In the genomic region with DNA sequence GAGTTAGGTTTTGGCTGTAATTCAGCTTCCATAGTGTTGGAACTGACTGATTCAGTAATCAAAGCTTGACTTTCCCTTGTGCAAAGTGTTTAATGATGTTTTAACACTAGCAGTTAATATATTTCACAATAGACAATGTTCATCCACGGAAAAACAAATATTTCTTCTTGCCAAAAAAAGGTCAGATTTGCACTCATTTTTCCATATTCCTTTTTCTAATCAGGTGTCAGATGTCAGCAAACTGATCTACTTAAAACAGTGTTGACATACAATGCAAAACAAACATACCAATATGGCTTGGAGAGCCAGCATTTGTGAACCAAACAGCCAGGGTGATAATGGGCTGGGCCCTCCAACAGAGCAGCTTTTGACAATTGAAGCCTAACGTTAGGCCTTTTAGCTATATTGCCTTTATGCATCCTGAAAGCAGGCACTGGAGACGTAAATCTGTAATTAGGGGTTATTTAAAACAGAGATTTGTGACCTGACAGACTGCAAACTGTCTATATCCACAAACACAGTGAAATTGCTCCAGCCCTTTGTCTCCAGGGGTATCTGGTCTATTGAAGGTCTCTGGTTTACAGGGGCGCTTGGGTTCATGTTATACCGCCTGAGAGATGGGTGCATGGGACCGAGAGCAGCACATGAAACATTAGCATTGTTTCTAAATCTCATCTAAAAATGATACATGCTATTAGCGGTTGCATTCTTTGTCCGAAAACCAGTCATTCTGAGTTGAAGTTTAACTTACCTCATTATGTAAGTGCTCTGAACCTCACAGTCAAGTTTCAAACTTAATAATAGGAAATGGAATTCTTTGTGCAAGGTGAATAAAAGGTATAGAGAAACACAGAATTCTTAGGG, we compare ENCODE assay signal across 1 cellular context.
TF ChIP-seq lines count a peak whose summit lies in the region.

No MANE protein-coding gene starts in this region.

TF ChIP-seq in HepG2, 621 proteins besides CTCF, POLR2A, EP300 and RAD21 (continued from another document and continues in another):
- TF ChIP-seq, protein P1, sequence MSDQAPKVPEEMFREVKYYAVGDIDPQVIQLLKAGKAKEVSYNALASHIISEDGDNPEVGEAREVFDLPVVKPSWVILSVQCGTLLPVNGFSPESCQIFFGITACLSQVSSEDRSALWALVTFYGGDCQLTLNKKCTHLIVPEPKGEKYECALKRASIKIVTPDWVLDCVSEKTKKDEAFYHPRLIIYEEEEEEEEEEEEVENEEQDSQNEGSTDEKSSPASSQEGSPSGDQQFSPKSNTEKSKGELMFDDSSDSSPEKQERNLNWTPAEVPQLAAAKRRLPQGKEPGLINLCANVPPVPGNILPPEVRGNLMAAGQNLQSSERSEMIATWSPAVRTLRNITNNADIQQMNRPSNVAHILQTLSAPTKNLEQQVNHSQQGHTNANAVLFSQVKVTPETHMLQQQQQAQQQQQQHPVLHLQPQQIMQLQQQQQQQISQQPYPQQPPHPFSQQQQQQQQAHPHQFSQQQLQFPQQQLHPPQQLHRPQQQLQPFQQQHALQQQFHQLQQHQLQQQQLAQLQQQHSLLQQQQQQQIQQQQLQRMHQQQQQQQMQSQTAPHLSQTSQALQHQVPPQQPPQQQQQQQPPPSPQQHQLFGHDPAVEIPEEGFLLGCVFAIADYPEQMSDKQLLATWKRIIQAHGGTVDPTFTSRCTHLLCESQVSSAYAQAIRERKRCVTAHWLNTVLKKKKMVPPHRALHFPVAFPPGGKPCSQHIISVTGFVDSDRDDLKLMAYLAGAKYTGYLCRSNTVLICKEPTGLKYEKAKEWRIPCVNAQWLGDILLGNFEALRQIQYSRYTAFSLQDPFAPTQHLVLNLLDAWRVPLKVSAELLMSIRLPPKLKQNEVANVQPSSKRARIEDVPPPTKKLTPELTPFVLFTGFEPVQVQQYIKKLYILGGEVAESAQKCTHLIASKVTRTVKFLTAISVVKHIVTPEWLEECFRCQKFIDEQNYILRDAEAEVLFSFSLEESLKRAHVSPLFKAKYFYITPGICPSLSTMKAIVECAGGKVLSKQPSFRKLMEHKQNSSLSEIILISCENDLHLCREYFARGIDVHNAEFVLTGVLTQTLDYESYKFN (CRISPR knock-in tag; conservative IDR thresholded peaks at IDR 0.05): peak; percentile 28; the same call in 1 of the 2 replicates
- TF ChIP-seq ZNF383 (CRISPR knock-in tag; IDR thresholded peaks at IDR 0.05; ENCODE audit: borderline replicate concordance): no peak
- TF ChIP-seq ZNF451 (CRISPR knock-in tag; IDR thresholded peaks at IDR 0.05): no peak
- TF ChIP-seq TCF7L2 (IDR thresholded peaks at IDR 0.05; ENCODE audit: low read depth, low read length): no peak
- TF ChIP-seq SP140L (CRISPR knock-in tag; IDR thresholded peaks at IDR 0.05; ENCODE audit: borderline replicate concordance): no peak
- peak; percentile 57 for TF ChIP-seq TEAD3 (CRISPR knock-in tag; optimal IDR thresholded peaks at IDR 0.05; ENCODE audit: borderline replicate concordance)
- TF ChIP-seq ZNF646 (CRISPR knock-in tag; IDR thresholded peaks at IDR 0.05): no peak
- TF ChIP-seq, protein P2, sequence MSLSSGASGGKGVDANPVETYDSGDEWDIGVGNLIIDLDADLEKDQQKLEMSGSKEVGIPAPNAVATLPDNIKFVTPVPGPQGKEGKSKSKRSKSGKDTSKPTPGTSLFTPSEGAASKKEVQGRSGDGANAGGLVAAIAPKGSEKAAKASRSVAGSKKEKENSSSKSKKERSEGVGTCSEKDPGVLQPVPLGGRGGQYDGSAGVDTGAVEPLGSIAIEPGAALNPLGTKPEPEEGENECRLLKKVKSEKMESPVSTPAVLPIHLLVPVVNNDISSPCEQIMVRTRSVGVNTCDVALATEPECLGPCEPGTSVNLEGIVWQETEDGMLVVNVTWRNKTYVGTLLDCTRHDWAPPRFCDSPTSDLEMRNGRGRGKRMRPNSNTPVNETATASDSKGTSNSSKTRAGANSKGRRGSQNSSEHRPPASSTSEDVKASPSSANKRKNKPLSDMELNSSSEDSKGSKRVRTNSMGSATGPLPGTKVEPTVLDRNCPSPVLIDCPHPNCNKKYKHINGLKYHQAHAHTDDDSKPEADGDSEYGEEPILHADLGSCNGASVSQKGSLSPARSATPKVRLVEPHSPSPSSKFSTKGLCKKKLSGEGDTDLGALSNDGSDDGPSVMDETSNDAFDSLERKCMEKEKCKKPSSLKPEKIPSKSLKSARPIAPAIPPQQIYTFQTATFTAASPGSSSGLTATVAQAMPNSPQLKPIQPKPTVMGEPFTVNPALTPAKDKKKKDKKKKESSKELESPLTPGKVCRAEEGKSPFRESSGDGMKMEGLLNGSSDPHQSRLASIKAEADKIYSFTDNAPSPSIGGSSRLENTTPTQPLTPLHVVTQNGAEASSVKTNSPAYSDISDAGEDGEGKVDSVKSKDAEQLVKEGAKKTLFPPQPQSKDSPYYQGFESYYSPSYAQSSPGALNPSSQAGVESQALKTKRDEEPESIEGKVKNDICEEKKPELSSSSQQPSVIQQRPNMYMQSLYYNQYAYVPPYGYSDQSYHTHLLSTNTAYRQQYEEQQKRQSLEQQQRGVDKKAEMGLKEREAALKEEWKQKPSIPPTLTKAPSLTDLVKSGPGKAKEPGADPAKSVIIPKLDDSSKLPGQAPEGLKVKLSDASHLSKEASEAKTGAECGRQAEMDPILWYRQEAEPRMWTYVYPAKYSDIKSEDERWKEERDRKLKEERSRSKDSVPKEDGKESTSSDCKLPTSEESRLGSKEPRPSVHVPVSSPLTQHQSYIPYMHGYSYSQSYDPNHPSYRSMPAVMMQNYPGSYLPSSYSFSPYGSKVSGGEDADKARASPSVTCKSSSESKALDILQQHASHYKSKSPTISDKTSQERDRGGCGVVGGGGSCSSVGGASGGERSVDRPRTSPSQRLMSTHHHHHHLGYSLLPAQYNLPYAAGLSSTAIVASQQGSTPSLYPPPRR (CRISPR knock-in tag; IDR thresholded peaks at IDR 0.05; ENCODE audit: borderline replicate concordance): peak; percentile 34; the same call in 1 of the 2 replicates
- TF ChIP-seq, protein P3, sequence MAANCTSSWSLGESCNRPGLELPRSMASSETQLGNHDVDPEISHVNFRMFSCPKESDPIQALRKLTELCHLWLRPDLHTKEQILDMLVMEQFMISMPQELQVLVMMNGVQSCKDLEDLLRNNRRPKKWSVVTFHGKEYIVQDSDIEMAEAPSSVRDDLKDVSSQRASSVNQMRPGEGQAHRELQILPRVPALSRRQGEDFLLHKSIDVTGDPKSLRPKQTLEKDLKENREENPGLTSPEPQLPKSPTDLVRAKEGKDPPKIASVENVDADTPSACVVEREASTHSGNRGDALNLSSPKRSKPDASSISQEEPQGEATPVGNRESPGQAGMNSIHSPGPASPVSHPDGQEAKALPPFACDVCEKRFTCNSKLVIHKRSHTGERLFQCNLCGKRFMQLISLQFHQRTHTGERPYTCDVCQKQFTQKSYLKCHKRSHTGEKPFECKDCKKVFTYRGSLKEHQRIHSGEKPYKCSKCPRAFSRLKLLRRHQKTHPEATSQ (CRISPR knock-in tag; IDR thresholded peaks at IDR 0.05; ENCODE audit: borderline replicate concordance): no peak
- TF ChIP-seq TEAD2 (CRISPR knock-in tag; IDR thresholded peaks at IDR 0.05): no peak
- TF ChIP-seq ISL2 (CRISPR knock-in tag; IDR thresholded peaks at IDR 0.05): peak; percentile 31; the same call in 1 of the 2 replicates
- TF ChIP-seq, protein P4, sequence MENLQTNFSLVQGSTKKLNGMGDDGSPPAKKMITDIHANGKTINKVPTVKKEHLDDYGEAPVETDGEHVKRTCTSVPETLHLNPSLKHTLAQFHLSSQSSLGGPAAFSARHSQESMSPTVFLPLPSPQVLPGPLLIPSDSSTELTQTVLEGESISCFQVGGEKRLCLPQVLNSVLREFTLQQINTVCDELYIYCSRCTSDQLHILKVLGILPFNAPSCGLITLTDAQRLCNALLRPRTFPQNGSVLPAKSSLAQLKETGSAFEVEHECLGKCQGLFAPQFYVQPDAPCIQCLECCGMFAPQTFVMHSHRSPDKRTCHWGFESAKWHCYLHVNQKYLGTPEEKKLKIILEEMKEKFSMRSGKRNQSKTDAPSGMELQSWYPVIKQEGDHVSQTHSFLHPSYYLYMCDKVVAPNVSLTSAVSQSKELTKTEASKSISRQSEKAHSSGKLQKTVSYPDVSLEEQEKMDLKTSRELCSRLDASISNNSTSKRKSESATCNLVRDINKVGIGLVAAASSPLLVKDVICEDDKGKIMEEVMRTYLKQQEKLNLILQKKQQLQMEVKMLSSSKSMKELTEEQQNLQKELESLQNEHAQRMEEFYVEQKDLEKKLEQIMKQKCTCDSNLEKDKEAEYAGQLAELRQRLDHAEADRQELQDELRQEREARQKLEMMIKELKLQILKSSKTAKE (CRISPR knock-in tag; IDR thresholded peaks at IDR 0.05; ENCODE audit: borderline replicate concordance): no peak
- no peak for TF ChIP-seq ZSCAN29 (CRISPR knock-in tag; conservative IDR thresholded peaks at IDR 0.05)
- 0 out of 2 replicates have a peak, but pooled peaks have one; percentile 19 for TF ChIP-seq KAT8 (CRISPR knock-in tag; IDR thresholded peaks at IDR 0.05)
- peak; percentile 76 for TF ChIP-seq CEBPB (IDR thresholded peaks at IDR 0.05; ENCODE audit: borderline replicate concordance, low read depth, low read length)
- no peak for TF ChIP-seq YEATS4 (CRISPR knock-in tag; IDR thresholded peaks at IDR 0.05; ENCODE audit: borderline replicate concordance)
- no peak for TF ChIP-seq RFXAP (CRISPR knock-in tag; IDR thresholded peaks at IDR 0.05; ENCODE audit: borderline replicate concordance)
- TF ChIP-seq, protein P5, sequence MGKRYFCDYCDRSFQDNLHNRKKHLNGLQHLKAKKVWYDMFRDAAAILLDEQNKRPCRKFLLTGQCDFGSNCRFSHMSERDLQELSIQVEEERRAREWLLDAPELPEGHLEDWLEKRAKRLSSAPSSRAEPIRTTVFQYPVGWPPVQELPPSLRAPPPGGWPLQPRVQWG (CRISPR knock-in tag; IDR thresholded peaks at IDR 0.05; ENCODE audit: borderline replicate concordance, low read depth): no peak
- no peak for TF ChIP-seq ETV5 (CRISPR knock-in tag; IDR thresholded peaks at IDR 0.05; ENCODE audit: borderline replicate concordance)
- TF ChIP-seq CREB1 (IDR thresholded peaks at IDR 0.05): no peak
- peak; percentile 51 for TF ChIP-seq CREB1 (CRISPR knock-in tag; IDR thresholded peaks at IDR 0.05)
- peak; percentile 80 for TF ChIP-seq HMG20A (CRISPR knock-in tag; IDR thresholded peaks at IDR 0.05; ENCODE audit: borderline replicate concordance)
- TF ChIP-seq GFI1 (CRISPR knock-in tag; IDR thresholded peaks at IDR 0.05; ENCODE audit: borderline replicate concordance): 0 out of 2 replicates have a peak, but pooled peaks have one; percentile 67
- no peak for TF ChIP-seq ELF1 (CRISPR knock-in tag; IDR thresholded peaks at IDR 0.05)
- no peak for TF ChIP-seq CC2D1A (CRISPR knock-in tag; IDR thresholded peaks at IDR 0.05)
- no peak for TF ChIP-seq ZNF333 (CRISPR knock-in tag; IDR thresholded peaks at IDR 0.05; ENCODE audit: borderline replicate concordance)
- TF ChIP-seq, protein P6, sequence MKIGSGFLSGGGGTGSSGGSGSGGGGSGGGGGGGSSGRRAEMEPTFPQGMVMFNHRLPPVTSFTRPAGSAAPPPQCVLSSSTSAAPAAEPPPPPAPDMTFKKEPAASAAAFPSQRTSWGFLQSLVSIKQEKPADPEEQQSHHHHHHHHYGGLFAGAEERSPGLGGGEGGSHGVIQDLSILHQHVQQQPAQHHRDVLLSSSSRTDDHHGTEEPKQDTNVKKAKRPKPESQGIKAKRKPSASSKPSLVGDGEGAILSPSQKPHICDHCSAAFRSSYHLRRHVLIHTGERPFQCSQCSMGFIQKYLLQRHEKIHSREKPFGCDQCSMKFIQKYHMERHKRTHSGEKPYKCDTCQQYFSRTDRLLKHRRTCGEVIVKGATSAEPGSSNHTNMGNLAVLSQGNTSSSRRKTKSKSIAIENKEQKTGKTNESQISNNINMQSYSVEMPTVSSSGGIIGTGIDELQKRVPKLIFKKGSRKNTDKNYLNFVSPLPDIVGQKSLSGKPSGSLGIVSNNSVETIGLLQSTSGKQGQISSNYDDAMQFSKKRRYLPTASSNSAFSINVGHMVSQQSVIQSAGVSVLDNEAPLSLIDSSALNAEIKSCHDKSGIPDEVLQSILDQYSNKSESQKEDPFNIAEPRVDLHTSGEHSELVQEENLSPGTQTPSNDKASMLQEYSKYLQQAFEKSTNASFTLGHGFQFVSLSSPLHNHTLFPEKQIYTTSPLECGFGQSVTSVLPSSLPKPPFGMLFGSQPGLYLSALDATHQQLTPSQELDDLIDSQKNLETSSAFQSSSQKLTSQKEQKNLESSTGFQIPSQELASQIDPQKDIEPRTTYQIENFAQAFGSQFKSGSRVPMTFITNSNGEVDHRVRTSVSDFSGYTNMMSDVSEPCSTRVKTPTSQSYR (CRISPR knock-in tag; IDR thresholded peaks at IDR 0.05; ENCODE audit: borderline replicate concordance): 0 out of 2 replicates have a peak, but pooled peaks have one; percentile 6
- TF ChIP-seq SOX6 (IDR thresholded peaks at IDR 0.05): no peak
- TF ChIP-seq SOX6 (CRISPR knock-in tag; IDR thresholded peaks at IDR 0.05): peak; percentile 91
- no peak for TF ChIP-seq ARNT (IDR thresholded peaks at IDR 0.05)
- no peak for TF ChIP-seq HOXA9 (CRISPR knock-in tag; IDR thresholded peaks at IDR 0.05; ENCODE audit: borderline replicate concordance)
